1 cellular context compared by ENCODE assay signal in the genomic region with DNA sequence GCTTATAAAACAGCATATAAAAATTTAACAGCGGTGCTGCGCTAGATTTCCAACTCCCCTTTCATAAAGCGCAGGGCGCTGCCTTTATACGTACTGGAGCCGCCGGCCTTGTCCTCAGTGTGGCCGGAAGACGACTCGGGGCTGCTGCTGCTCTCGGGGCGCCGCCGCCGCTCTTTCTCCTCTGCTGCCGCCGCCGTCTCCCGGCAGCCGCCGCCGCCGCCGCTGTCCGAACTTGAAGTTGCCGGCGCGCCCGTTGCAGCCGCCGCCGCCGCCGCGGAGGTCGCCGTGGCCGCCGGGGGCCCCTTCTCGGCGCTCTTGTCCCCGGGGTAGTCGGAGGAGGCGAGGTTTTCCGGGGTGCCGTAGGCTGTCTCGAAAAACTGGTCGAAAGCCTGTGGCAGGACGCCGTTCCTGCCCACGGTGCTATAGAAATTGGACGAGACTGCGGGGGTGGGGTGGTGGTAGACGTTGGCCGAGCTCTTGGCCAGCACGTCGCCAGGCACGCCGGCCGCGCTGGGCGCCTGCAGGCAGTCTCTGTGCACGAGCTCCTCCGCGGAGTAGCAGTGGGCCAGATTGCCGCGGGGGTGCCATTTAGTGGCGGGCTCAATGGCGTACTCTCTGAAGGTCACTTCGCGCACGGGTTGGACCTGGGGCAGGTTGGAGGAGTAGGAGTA.
TF ChIP-seq lines count a peak whose summit lies in the region.

No MANE protein-coding gene starts in this region.

TF ChIP-seq in SK-N-SH treated with all-trans-retinoic acid at 6 μM for 48 hours, 23 proteins besides CTCF, POLR2A, EP300 and RAD21 (continued from another document):
- TF ChIP-seq, protein P1, sequence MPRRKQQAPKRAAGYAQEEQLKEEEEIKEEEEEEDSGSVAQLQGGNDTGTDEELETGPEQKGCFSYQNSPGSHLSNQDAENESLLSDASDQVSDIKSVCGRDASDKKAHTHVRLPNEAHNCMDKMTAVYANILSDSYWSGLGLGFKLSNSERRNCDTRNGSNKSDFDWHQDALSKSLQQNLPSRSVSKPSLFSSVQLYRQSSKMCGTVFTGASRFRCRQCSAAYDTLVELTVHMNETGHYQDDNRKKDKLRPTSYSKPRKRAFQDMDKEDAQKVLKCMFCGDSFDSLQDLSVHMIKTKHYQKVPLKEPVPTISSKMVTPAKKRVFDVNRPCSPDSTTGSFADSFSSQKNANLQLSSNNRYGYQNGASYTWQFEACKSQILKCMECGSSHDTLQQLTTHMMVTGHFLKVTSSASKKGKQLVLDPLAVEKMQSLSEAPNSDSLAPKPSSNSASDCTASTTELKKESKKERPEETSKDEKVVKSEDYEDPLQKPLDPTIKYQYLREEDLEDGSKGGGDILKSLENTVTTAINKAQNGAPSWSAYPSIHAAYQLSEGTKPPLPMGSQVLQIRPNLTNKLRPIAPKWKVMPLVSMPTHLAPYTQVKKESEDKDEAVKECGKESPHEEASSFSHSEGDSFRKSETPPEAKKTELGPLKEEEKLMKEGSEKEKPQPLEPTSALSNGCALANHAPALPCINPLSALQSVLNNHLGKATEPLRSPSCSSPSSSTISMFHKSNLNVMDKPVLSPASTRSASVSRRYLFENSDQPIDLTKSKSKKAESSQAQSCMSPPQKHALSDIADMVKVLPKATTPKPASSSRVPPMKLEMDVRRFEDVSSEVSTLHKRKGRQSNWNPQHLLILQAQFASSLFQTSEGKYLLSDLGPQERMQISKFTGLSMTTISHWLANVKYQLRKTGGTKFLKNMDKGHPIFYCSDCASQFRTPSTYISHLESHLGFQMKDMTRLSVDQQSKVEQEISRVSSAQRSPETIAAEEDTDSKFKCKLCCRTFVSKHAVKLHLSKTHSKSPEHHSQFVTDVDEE (CRISPR knock-in tag; IDR thresholded peaks at IDR 0.05), result no peak
- TF ChIP-seq SNAI2 (CRISPR knock-in tag; IDR thresholded peaks at IDR 0.05) (no peak), CREB5 (CRISPR knock-in tag; IDR thresholded peaks at IDR 0.05; ENCODE audit: low read depth) (no peak), ZNF8 (CRISPR knock-in tag; IDR thresholded peaks at IDR 0.05) (no peak), ESRRG (CRISPR knock-in tag; IDR thresholded peaks at IDR 0.05) (no peak), ZFP3 (CRISPR knock-in tag; IDR thresholded peaks at IDR 0.05) (no peak)
- TF ChIP-seq, protein P2, sequence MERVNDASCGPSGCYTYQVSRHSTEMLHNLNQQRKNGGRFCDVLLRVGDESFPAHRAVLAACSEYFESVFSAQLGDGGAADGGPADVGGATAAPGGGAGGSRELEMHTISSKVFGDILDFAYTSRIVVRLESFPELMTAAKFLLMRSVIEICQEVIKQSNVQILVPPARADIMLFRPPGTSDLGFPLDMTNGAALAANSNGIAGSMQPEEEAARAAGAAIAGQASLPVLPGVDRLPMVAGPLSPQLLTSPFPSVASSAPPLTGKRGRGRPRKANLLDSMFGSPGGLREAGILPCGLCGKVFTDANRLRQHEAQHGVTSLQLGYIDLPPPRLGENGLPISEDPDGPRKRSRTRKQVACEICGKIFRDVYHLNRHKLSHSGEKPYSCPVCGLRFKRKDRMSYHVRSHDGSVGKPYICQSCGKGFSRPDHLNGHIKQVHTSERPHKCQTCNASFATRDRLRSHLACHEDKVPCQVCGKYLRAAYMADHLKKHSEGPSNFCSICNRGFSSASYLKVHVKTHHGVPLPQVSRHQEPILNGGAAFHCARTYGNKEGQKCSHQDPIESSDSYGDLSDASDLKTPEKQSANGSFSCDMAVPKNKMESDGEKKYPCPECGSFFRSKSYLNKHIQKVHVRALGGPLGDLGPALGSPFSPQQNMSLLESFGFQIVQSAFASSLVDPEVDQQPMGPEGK (CRISPR knock-in tag; IDR thresholded peaks at IDR 0.05; ENCODE audit: borderline replicate concordance), result no peak
